In genomic region chr4:85779165-85779564, GRCh38 we compare ENCODE assay signal across 9 cellular contexts.
A peak's percentile ranks its signal among the peaks of the same experiment; 100 is the strongest.
DNase-seq lines count a peak whose midpoint lies in the region; ATAC-seq, FAIRE-seq and TF ChIP-seq lines count a peak whose summit lies in the region.
"Had no signal": no experiment of that assay in that cellular context is flagged by ENCODE, and none has a peak within 500 bp of the region (broad histone marks: within the 10 kb centered on the region; RNA-seq: fewer than 3 reads in every experiment).

No MANE protein-coding gene starts in this region.

- H3K36me3 ChIP-seq in neural progenitor cell: no peaks in the 10 kb centered on the region

- H3F3A ChIP-seq in neural progenitor cell (ENCODE audit: low read depth): no peaks in the 10 kb centered on the region

- no peaks in the 10 kb centered on the region for H4K20me1 ChIP-seq in neural progenitor cell (ENCODE audit: low read depth)

- H2AFZ ChIP-seq in neural progenitor cell (replicated peaks): peak overlapping the region; percentile 66

- H3K27ac ChIP-seq in neural progenitor cell: no peak overlapping the region

- no peaks in the 10 kb centered on the region for H3K9me3 Mint-ChIP-seq in neural progenitor cell

- peak; percentile 46 for FAIRE-seq in G401.6 (lab: Jason Lieb, UNC)

- no peak for TF ChIP-seq CTCF in choroid plexus epithelial cell (conservative IDR thresholded peaks at IDR 0.05; ENCODE audit: low read depth, low read length)
- no peak for TF ChIP-seq CTCF in neural progenitor cell (IDR thresholded peaks at IDR 0.05)

- H3K27me3 ChIP-seq in neural progenitor cell: no peaks in the 10 kb centered on the region

- no peak overlapping the region for H3K9ac ChIP-seq in neural progenitor cell

- peaks cover 3% of the 10 kb centered on the region for H3K27me3 Mint-ChIP-seq in neural progenitor cell (ENCODE audit: insufficient read depth, low read depth)

- H3K4me3 ChIP-seq in choroid plexus epithelial cell (ENCODE audit: low read depth, low read length): peak overlapping the region; percentile 52
- H3K4me3 ChIP-seq in neural progenitor cell: no peak overlapping the region

- H3K4me1 Mint-ChIP-seq in neural progenitor cell: peaks cover 4% of the 10 kb centered on the region

- in situ Hi-C loops in G401 (cut with HindIII; ENCODE audit: low sequenced_read_pairs): no loop called here

- no peak overlapping the region for H3K4me2 ChIP-seq in neural progenitor cell

- no peaks in the 10 kb centered on the region for H3K79me2 ChIP-seq in neural progenitor cell (ENCODE audit: low read depth)

- peak overlapping the region; percentile 3 for H3K27ac Mint-ChIP-seq in neural progenitor cell

- peak; percentile 82 for DNase-seq in choroid plexus epithelial cell (ENCODE audit: low read depth)
- no peak for DNase-seq in neural progenitor cell (ENCODE audit: low spot score)
- no peak for DNase-seq in SIG-M5 (lab: John Stamatoyannopoulos, UW)
- no peak for DNase-seq in effector CD8-positive, alpha-beta T cell (lab: John Stamatoyannopoulos, UW)
- no peak for DNase-seq in SK-N-DZ (ENCODE audit: low spot score)
- DNase-seq in G401 (ENCODE audit: low spot score): no peak
- DNase-seq: GF-D8 had no signal

- H3K36me3 Mint-ChIP-seq in neural progenitor cell: no peaks in the 10 kb centered on the region

- H3K9me3 ChIP-seq in neural progenitor cell (ENCODE audit: low read depth): no peaks in the 10 kb centered on the region

- H3K4me3 Mint-ChIP-seq in neural progenitor cell: no peak overlapping the region

- peak; percentile 22 for ATAC-seq in HG03135 (IDR thresholded peaks at IDR 0.05; ENCODE audit: unreplicated experiment)

- peaks cover 5% of the 10 kb centered on the region for H3K4me1 ChIP-seq in neural progenitor cell
